12 cellular contexts compared by ENCODE assay signal in genomic region chr3:3089017-3089416, GRCh38. TPM values are rescaled to one million over a fixed set of nuclear protein-coding genes. Genes with fewer than 3 reads are reported as not detected.
DNase-seq lines count a peak whose midpoint lies in the region; ATAC-seq, FAIRE-seq and TF ChIP-seq lines count a peak whose summit lies in the region.
"Had no signal": no experiment of that assay in that cellular context is flagged by ENCODE, and none has a peak within 500 bp of the region (broad histone marks: within the 10 kb centered on the region; RNA-seq: fewer than 3 reads in every experiment).

No MANE protein-coding gene starts in this region.

- no peak overlapping the region for H2AFZ ChIP-seq in HepG2 (ENCODE audit: low read length)

- H3K27ac ChIP-seq in HepG2 (ENCODE audit: extremely low read length, insufficient read depth, low read length), result no peak overlapping the region

- no peak overlapping the region for H3K9ac ChIP-seq in HepG2 (ENCODE audit: insufficient read depth, low read depth, low read length)

- in situ Hi-C loops in HepG2 (cut with HindIII; ENCODE audit: extremely low pct_ligation_motif_present, low pct_unique_long_range_greater_than_20kb), result no loop called here

- no TSS peak for BruUV-seq in HepG2 (replicated peaks; lab: Mats Ljungman, UMichigan)

- H3K4me1 ChIP-seq in HepG2 (ENCODE audit: insufficient read depth, low read length), result no peaks in the 10 kb centered on the region

- peak; percentile 24 for TF ChIP-seq CTCF in GM12865 (IDR thresholded peaks at IDR 0.05; ENCODE audit: insufficient read depth, low read depth, low read length, missing control alignments)
- TF ChIP-seq CTCF in HepG2 (CRISPR knock-in tag; IDR thresholded peaks at IDR 0.05), result no peak

- H3K36me3 ChIP-seq in HepG2 (replicated peaks in 1 of 2; ENCODE audit: control insufficient read depth in 1 of 2, insufficient read depth in 2 of 2, low read length in 2 of 2), result no peaks in the 10 kb centered on the region

- 0% methylated on average over 4 of the region's 4 CpGs for WGBS in HepG2 (ENCODE audit: low lambda C conversion rate)

- H3K9me3 ChIP-seq in HepG2 (ENCODE audit: low read length), result no peaks in the 10 kb centered on the region

- intact Hi-C loops in posterior cingulate gyrus (cut with DNase I), result no loop called here
- intact Hi-C loops in HepG2 (cut with micrococcal nuclease; ENCODE audit: unreplicated experiment), result no loop called here

- H4K20me1 ChIP-seq in HepG2 (ENCODE audit: insufficient read depth, low read length), result no peaks in the 10 kb centered on the region

- peak; percentile 99 for ATAC-seq in GM19328 (IDR thresholded peaks at IDR 0.05; ENCODE audit: unreplicated experiment)
- peak; percentile 99 for ATAC-seq in HG02763 (IDR thresholded peaks at IDR 0.05; ENCODE audit: unreplicated experiment)
- peak; percentile 99 for ATAC-seq in HG03469 (IDR thresholded peaks at IDR 0.05; ENCODE audit: unreplicated experiment)
- ATAC-seq in HepG2, result no peak

- POLR2A ChIA-PET in HepG2 (lab: Yijun Ruan, JAX), result no interaction called here

- no peak for TF ChIP-seq POLR2A in HepG2 (IDR thresholded peaks at IDR 0.05; ENCODE audit: insufficient read depth in 1 of 2, low read depth in 2 of 2, low read length in 2 of 2)

- H3K4me3 ChIP-seq in GM12865 (ENCODE audit: low read depth, low read length), result no peak overlapping the region
- H3K4me3 ChIP-seq in HepG2 (replicated peaks in 1 of 3; ENCODE audit: insufficient read depth in 1 of 3, low read depth in 2 of 3, low read length in 3 of 3), result no peak overlapping the region

- CTCF ChIA-PET in HepG2 (lab: Yijun Ruan, JAX; ENCODE audit: low intra/inter-chr PET ratio, low total read pairs), result no interaction called here

- TF ChIP-seq EP300 in HepG2 (IDR thresholded peaks at IDR 0.05; ENCODE audit: low read depth in 2 of 2, low read length in 2 of 2), result no peak
- TF ChIP-seq EP300 in HepG2 (CRISPR knock-in tag; IDR thresholded peaks at IDR 0.05; ENCODE audit: borderline replicate concordance), result no peak

- DNase-seq in GM12865 (ENCODE audit: low read depth) (peak; percentile 79), NCI-H1417 (lab: John Stamatoyannopoulos, UW) (no peak), posterior cingulate gyrus (no peak), HepG2 (ENCODE audit: low spot score) (no peak)
- DNase-seq in activated CD4-positive, alpha-beta T cell treated with anti-CD3 and anti-CD28 coated beads for 48 hours, result no peak
- DNase-seq: activated CD4-positive, alpha-beta memory T cell treated with anti-CD3 and anti-CD28 coated beads for 36 hours; GF-D8; stimulated activated CD4-positive, alpha-beta T cell treated with anti-CD3 and anti-CD28 coated beads, Interleukin-12 subunit alpha, Interleukin-12 subunit beta, amount 100 ng/mL, for 4 hours had no signal

- H3K4me2 ChIP-seq in HepG2 (ENCODE audit: low read depth, low read length), result no peak overlapping the region

- no peaks in the 10 kb centered on the region for H3K79me2 ChIP-seq in HepG2 (ENCODE audit: insufficient read depth, low read length)

- TF ChIP-seq RAD21 in HepG2 (CRISPR knock-in tag; IDR thresholded peaks at IDR 0.05), result no peak

- FAIRE-seq in HepG2 (lab: Jason Lieb, UNC), result no peak
- FAIRE-seq: endometrium had no signal

- H3K27me3 ChIP-seq in HepG2 (ENCODE audit: control insufficient read depth in 1 of 2, insufficient read depth in 2 of 2, low read length in 2 of 2), result no peaks in the 10 kb centered on the region

TF ChIP-seq in HepG2, 621 proteins besides CTCF, POLR2A, EP300 and RAD21:
- no peak for TF ChIP-seq FOXA3 (CRISPR knock-in tag; IDR thresholded peaks at IDR 0.05)
- no peak for TF ChIP-seq ZNF564 (CRISPR knock-in tag; IDR thresholded peaks at IDR 0.05)
- TF ChIP-seq ZBTB1 (CRISPR knock-in tag; IDR thresholded peaks at IDR 0.05; ENCODE audit: borderline replicate concordance), result no peak
- no peak for TF ChIP-seq KLF6 (CRISPR knock-in tag; IDR thresholded peaks at IDR 0.05)
- TF ChIP-seq ZNF678 (CRISPR knock-in tag; IDR thresholded peaks at IDR 0.05), result no peak
- no peak for TF ChIP-seq ZSCAN12 (CRISPR knock-in tag; IDR thresholded peaks at IDR 0.05)
- TF ChIP-seq SOX5 (CRISPR knock-in tag; IDR thresholded peaks at IDR 0.05; ENCODE audit: borderline replicate concordance), result no peak
- TF ChIP-seq RARG (CRISPR knock-in tag; IDR thresholded peaks at IDR 0.05; ENCODE audit: low read depth), result no peak
- TF ChIP-seq SP4 (CRISPR knock-in tag; IDR thresholded peaks at IDR 0.05), result no peak
- TF ChIP-seq NFE2L1 (CRISPR knock-in tag; IDR thresholded peaks at IDR 0.05; ENCODE audit: borderline replicate concordance), result no peak
- TF ChIP-seq ZNF607 (CRISPR knock-in tag; IDR thresholded peaks at IDR 0.05; ENCODE audit: borderline replicate concordance), result no peak
TF ChIP-seq in HepG2: peak in this region for 0.

RNA-seq across cellular contexts. Expression of gene IL5RA, which starts 21.2 kb away (rescaled TPM):
- total RNA-seq in HepG2 (2016; rRNA removed; fragmentation: Illumina TruSeq; extraction: Trizol), result not detected in 2 replicates
- not detected in 2 replicates for total RNA-seq in HepG2 (2016; cell fraction: cytosol; rRNA removed; fragmentation: Illumina TruSeq; extraction: Trizol; ENCODE audit: low read depth)
- total RNA-seq in HepG2 (2016; cell fraction: insoluble cytoplasmic fraction; rRNA removed; fragmentation: Illumina TruSeq; extraction: Trizol), result not detected in 2 replicates
- not detected in 2 replicates for total RNA-seq in HepG2 (2016; cell fraction: membrane; rRNA removed; fragmentation: Illumina TruSeq; extraction: Trizol)
- total RNA-seq in HepG2 (2016; cell fraction: nucleus; rRNA removed; fragmentation: Illumina TruSeq; extraction: Trizol), result not detected in 2 replicates
- not detected in 2 replicates for polyA plus RNA-seq in HepG2 (2011; rRNA removed)
- polyA plus RNA-seq in HepG2 (2011; cell fraction: cytosol; rRNA removed), result not detected in 2 replicates
- not detected in 2 replicates for polyA plus RNA-seq in HepG2 (2011; cell fraction: nucleus; rRNA removed)
- polyA plus RNA-seq in HepG2 (2012), result not detected in 2 replicates
- polyA plus RNA-seq in HepG2 (2016; cell fraction: cytosol; fragmentation: Illumina TruSeq; extraction: Trizol; ENCODE audit: low read depth), result not detected in 2 replicates
- not detected in 2 replicates for polyA plus RNA-seq in HepG2 (2016; cell fraction: insoluble cytoplasmic fraction; fragmentation: Illumina TruSeq; extraction: Trizol; ENCODE audit: low read depth)
- not detected in 2 replicates for polyA plus RNA-seq in HepG2 (2016; cell fraction: membrane; fragmentation: Illumina TruSeq; extraction: Trizol; ENCODE audit: low read depth)
- polyA plus RNA-seq in HepG2 (2016; cell fraction: nucleus; fragmentation: Illumina TruSeq; extraction: Trizol; ENCODE audit: insufficient read depth, low read depth), result not detected in 2 replicates
- not detected in 2 replicates for polyA minus RNA-seq in HepG2 (2011; rRNA and poly(A)+ RNA removed; ENCODE audit: low replicate concordance)
- polyA minus RNA-seq in HepG2 (2011; cell fraction: cytosol; rRNA and poly(A)+ RNA removed), result not detected in 2 replicates
- not detected in 2 replicates for polyA minus RNA-seq in HepG2 (2011; cell fraction: nucleus; rRNA and poly(A)+ RNA removed)

RNA-seq across cellular contexts. Expression of gene TRNT1, which starts 37.7 kb away (rescaled TPM):
- total RNA-seq in HepG2 (2016; rRNA removed; fragmentation: Illumina TruSeq; extraction: Trizol), result 27.7 and 31.1 TPM in 2 replicates
- 29.0 and 32.0 TPM in 2 replicates for total RNA-seq in HepG2 (2016; cell fraction: cytosol; rRNA removed; fragmentation: Illumina TruSeq; extraction: Trizol; ENCODE audit: low read depth)
- total RNA-seq in HepG2 (2016; cell fraction: insoluble cytoplasmic fraction; rRNA removed; fragmentation: Illumina TruSeq; extraction: Trizol), result 28.7 and 29.8 TPM in 2 replicates
- total RNA-seq in HepG2 (2016; cell fraction: membrane; rRNA removed; fragmentation: Illumina TruSeq; extraction: Trizol), result 13.4 and 16.4 TPM in 2 replicates
- 49.9 and 50.1 TPM in 2 replicates for total RNA-seq in HepG2 (2016; cell fraction: nucleus; rRNA removed; fragmentation: Illumina TruSeq; extraction: Trizol)
- 7.5 and 9.4 TPM in 2 replicates for polyA plus RNA-seq in HepG2 (2011; rRNA removed)
- 2.2 and 3.0 TPM in 2 replicates for polyA plus RNA-seq in HepG2 (2011; cell fraction: cytosol; rRNA removed)
- 14.8 and 17.3 TPM in 2 replicates for polyA plus RNA-seq in HepG2 (2011; cell fraction: nucleus; rRNA removed)
- 15.2 and 18.1 TPM in 2 replicates for polyA plus RNA-seq in HepG2 (2012)
- polyA plus RNA-seq in HepG2 (2016; cell fraction: cytosol; fragmentation: Illumina TruSeq; extraction: Trizol; ENCODE audit: low read depth), result 5.3 and 7.1 TPM in 2 replicates
- 30.3 and 34.3 TPM in 2 replicates for polyA plus RNA-seq in HepG2 (2016; cell fraction: insoluble cytoplasmic fraction; fragmentation: Illumina TruSeq; extraction: Trizol; ENCODE audit: low read depth)
- 10.1 and 10.6 TPM in 2 replicates for polyA plus RNA-seq in HepG2 (2016; cell fraction: membrane; fragmentation: Illumina TruSeq; extraction: Trizol; ENCODE audit: low read depth)
- polyA plus RNA-seq in HepG2 (2016; cell fraction: nucleus; fragmentation: Illumina TruSeq; extraction: Trizol; ENCODE audit: insufficient read depth, low read depth), result 45.5 and 47.6 TPM in 2 replicates
- polyA minus RNA-seq in HepG2 (2011; rRNA and poly(A)+ RNA removed; ENCODE audit: low replicate concordance), result 12.0 and 20.5 TPM in 2 replicates
- 5.1 and 5.2 TPM in 2 replicates for polyA minus RNA-seq in HepG2 (2011; cell fraction: cytosol; rRNA and poly(A)+ RNA removed)
- 58.9 and 61.8 TPM in 2 replicates for polyA minus RNA-seq in HepG2 (2011; cell fraction: nucleus; rRNA and poly(A)+ RNA removed)
